Comparison of ENCODE assay signal across 8 cellular contexts in the genomic region with DNA sequence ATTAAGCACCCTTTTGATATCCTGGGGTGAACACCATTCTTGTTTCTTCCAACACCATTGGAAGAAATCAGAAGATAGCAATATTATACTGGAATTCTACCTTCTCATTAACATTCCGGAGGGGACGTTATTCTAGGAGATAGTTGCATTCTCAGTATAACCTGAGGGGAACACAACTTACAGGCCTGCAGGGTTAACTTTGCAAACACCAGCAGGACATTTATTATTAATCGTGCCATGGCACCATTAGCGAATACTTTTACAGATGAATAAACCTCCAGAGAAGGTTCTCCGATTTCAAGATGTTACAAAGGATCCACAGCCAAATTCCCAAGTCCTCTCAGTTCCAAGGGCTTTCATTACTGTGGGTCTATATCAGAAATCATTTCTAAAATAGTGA.
"Had no signal": no experiment of that assay in that cellular context is flagged by ENCODE, and none has a peak within 500 bp of the region (broad histone marks: within the 10 kb centered on the region; RNA-seq: fewer than 3 reads in every experiment).

No MANE protein-coding gene starts in this region.

- H3K4me1 Mint-ChIP-seq: GM23338, H9 had no signal

- H3K4me3 Mint-ChIP-seq: GM23338, H9, HFFc6 had no signal

- ATAC-seq: GM23338, HCT116 had no signal

- H3K27ac Mint-ChIP-seq: GM23338, H9, HFFc6 had no signal

- DNase-seq: GM23248, GOT3, H7, H9, HCEC 1CT, HFFc6 had no signal

- H3K9me3 Mint-ChIP-seq: GM23338, H9 had no signal
